22 cellular contexts compared by ENCODE assay signal in genomic region chr1:150899795-150900194, GRCh38. TPM values are rescaled to one million over a fixed set of nuclear protein-coding genes. Genes with fewer than 3 reads are reported as not detected.
"Had no signal": no experiment of that assay in that cellular context is flagged by ENCODE, and none has a peak within 500 bp of the region (broad histone marks: within the 10 kb centered on the region; RNA-seq: fewer than 3 reads in every experiment).

No MANE protein-coding gene starts in this region.

RNA-seq across cellular contexts. Expression of gene CTXND2, which starts 12.9 kb away (rescaled TPM):
- total RNA-seq: activated B cell treated with CpG ODN at 0.5 μM for 24 hours; activated CD4-positive, alpha-beta memory T cell treated with anti-CD3 and anti-CD28 coated beads for 36 hours; activated CD4-positive, alpha-beta T cell treated with anti-CD3 and anti-CD28 coated beads, Interleukin-2, amount 10 ng/mL, durations not matched to agents 24 days and 14 days; activated CD8-positive, alpha-beta memory T cell treated with anti-CD3 and anti-CD28 coated beads for 36 hours; activated CD8-positive, alpha-beta T cell treated with anti-CD3 and anti-CD28 coated beads for 36 hours; activated naive CD4-positive, alpha-beta T cell treated with anti-CD3 and anti-CD28 coated beads for 36 hours; activated naive CD4-positive, alpha-beta T cell treated with anti-CD3 and anti-CD28 coated beads, Interleukin-2, amount 50 U/mL, for 72 hours; activated naive CD8-positive, alpha-beta T cell treated with anti-CD3 and anti-CD28 coated beads for 36 hours; activated T-cell treated with anti-CD3 and anti-CD28 coated beads, Interleukin-2, amount 50 U/mL, for 4 hours; activated T-cell treated with anti-CD3 and anti-CD28 coated beads, Interleukin-2, amount 50 U/mL, for 72 hours; activated T-helper 1 cell treated with anti-CD3 and anti-CD28 coated beads, Interleukin-12 subunit alpha, Interleukin-12 subunit beta, Interleukin-2, Interleukin-4 antibody, amounts not matched to agents 30 ng/mL and 10 ng/mL and 1 ng/mL, durations not matched to agents 14 hours and 24 hours and 36 hours; activated T-helper 17 cell treated with anti-CD3 and anti-CD28 coated beads, Interleukin-2, amount 50 U/mL, for 72 hours; adrenal gland; aorta; astrocyte; body of pancreas; breast epithelium; cardiac septum; cerebellum; T-helper 1 cell treated with Interleukin-12 subunit alpha and Interleukin-12 subunit beta and Interleukin-4 antibody, amounts not matched to agents 30 ng/mL and 1 ng/mL, for 36 hours; T-helper 17 cell; T-helper 2 cell treated with Interferon-gamma antibody and Interleukin-4, amounts not matched to agents 100 ng/mL and 5 ng/mL, for 36 hours had no signal
- polyA plus RNA-seq: adrenal gland, aorta had no signal
